Comparison of ENCODE assay signal across 10 cellular contexts in the genomic region with DNA sequence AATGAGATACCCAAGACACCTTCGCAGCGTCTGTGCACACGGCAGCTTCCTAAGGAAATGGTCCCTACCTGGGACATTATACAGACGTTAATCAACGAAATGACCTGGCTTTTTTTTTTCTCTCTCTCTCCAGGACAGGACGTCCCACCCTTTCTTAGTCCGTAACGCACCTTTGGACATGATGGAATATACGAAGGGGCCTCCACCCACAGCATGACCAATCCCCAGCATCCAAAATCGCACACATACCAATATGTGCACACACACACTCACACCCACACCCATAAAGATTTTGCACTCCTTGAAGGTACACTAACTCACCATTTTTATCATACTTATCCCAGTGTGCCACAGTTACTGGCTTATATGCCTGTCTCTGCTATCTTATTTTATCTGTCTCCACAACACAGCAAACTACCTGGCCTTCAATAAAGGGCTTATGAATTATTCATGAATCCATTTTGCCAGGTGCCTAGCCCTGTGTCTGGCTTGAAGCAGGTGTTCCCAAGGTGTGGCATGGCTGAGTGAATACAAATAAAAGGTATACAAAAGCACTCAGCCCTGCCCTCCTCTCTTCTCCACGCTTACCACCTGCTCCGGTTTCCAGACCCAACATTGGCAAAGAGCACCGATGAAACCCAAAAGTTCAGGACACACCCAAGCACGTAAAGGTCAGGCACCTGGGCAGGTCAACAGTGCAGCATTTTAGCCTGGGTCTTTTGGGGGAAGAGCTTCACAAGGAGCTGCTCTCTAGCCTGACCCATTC. TPM values are rescaled to one million over a fixed set of nuclear protein-coding genes. Genes with fewer than 3 reads are reported as not detected.
DNase-seq lines count a peak whose midpoint lies in the region; ATAC-seq and TF ChIP-seq lines count a peak whose summit lies in the region.
"Had no signal": no experiment of that assay in that cellular context is flagged by ENCODE, and none has a peak within 500 bp of the region (broad histone marks: within the 10 kb centered on the region; RNA-seq: fewer than 3 reads in every experiment).

No MANE protein-coding gene starts in this region.

- no peaks in the 10 kb centered on the region for H3K79me2 ChIP-seq in ACC112 (ENCODE audit: control insufficient read depth, insufficient read depth, low read length, unreplicated experiment)

- H3K27ac ChIP-seq in ACC112 (ENCODE audit: low read depth, low read length): peak overlapping the region; percentile 83
- H3K27ac ChIP-seq: KMS-11 had no signal

- peaks cover 73% of the 10 kb centered on the region for H3K4me1 ChIP-seq in ACC112 (ENCODE audit: control insufficient read depth, insufficient read depth, low read length, unreplicated experiment)

- no peaks in the 10 kb centered on the region for H3K27me3 ChIP-seq in ACC112 (ENCODE audit: insufficient read depth, low read length)

- H3K27me3 Mint-ChIP-seq in activated T-helper 17 cell treated with anti-CD3 and anti-CD28 coated beads, Interleukin-2, amount 50 U/mL, for 72 hours: no peaks in the 10 kb centered on the region
- no peaks in the 10 kb centered on the region for H3K27me3 Mint-ChIP-seq in mesothelial cell of epicardium (ENCODE audit: low read depth)

- no peak for TF ChIP-seq CTCF in mesothelial cell of epicardium (IDR thresholded peaks at IDR 0.05; ENCODE audit: unreplicated experiment)

- no peak overlapping the region for H2AFZ ChIP-seq in ACC112 (ENCODE audit: low read length, unreplicated experiment)

- peak overlapping the region; percentile 62 for H3K4me3 Mint-ChIP-seq in activated T-helper 17 cell treated with anti-CD3 and anti-CD28 coated beads, Interleukin-2, amount 50 U/mL, for 72 hours
- H3K4me3 Mint-ChIP-seq in mesothelial cell of epicardium: peak overlapping the region; percentile 4
- H3K4me3 Mint-ChIP-seq: stimulated activated memory B cell treated with anti-CD40 and anti-IgM and Interleukin-4, amounts not matched to agents 10 μg/mL and 1 μg/mL and 100 μg/mL, for 72 hours had no signal

- no peak for ATAC-seq in activated T-helper 17 cell treated with anti-CD3 and anti-CD28 coated beads, Interleukin-2, amount 50 U/mL, for 72 hours (replicated peaks)
- ATAC-seq in GM21576 (IDR thresholded peaks at IDR 0.05; ENCODE audit: unreplicated experiment): no peak
- no peak for ATAC-seq in HG03457 (IDR thresholded peaks at IDR 0.05; ENCODE audit: unreplicated experiment)
- no peak for ATAC-seq in HG02938 (IDR thresholded peaks at IDR 0.05; ENCODE audit: unreplicated experiment)
- ATAC-seq: stimulated activated memory B cell treated with anti-CD40 and anti-IgM and Interleukin-4, amounts not matched to agents 10 μg/mL and 1 μg/mL and 100 μg/mL, for 72 hours had no signal

- no peaks in the 10 kb centered on the region for H3K9me3 Mint-ChIP-seq in activated T-helper 17 cell treated with anti-CD3 and anti-CD28 coated beads, Interleukin-2, amount 50 U/mL, for 72 hours
- H3K9me3 Mint-ChIP-seq in mesothelial cell of epicardium: no peaks in the 10 kb centered on the region
- H3K9me3 Mint-ChIP-seq: stimulated activated memory B cell treated with anti-CD40 and anti-IgM and Interleukin-4, amounts not matched to agents 10 μg/mL and 1 μg/mL and 100 μg/mL, for 72 hours had no signal

- H3K4me1 Mint-ChIP-seq in activated T-helper 17 cell treated with anti-CD3 and anti-CD28 coated beads, Interleukin-2, amount 50 U/mL, for 72 hours: peaks cover 24% of the 10 kb centered on the region
- H3K4me1 Mint-ChIP-seq in mesothelial cell of epicardium: peaks cover 70% of the 10 kb centered on the region

- H3K4me3 ChIP-seq in ACC112 (ENCODE audit: low read depth, low read length): peak overlapping the region; percentile 5; the same call in 1 of the 2 replicates

- H3K27ac Mint-ChIP-seq in activated T-helper 17 cell treated with anti-CD3 and anti-CD28 coated beads, Interleukin-2, amount 50 U/mL, for 72 hours: peak overlapping the region; percentile 90
- H3K27ac Mint-ChIP-seq in mesothelial cell of epicardium: peak overlapping the region; percentile 91
- H3K27ac Mint-ChIP-seq: stimulated activated memory B cell treated with anti-CD40 and anti-IgM and Interleukin-4, amounts not matched to agents 10 μg/mL and 1 μg/mL and 100 μg/mL, for 72 hours had no signal

- DNase-seq in NCI-H1417 (lab: John Stamatoyannopoulos, UW): peak; percentile 87 to 96 (median 95)
- no peak for DNase-seq in mesothelial cell of epicardium (ENCODE audit: low spot score in 2 of 2, unreplicated experiment in 2 of 2)
- DNase-seq in Kasumi-1 (lab: John Stamatoyannopoulos, UW): no peak

- H3K36me3 ChIP-seq in ACC112 (ENCODE audit: insufficient read depth, low read length): no peaks in the 10 kb centered on the region

- H3K36me3 Mint-ChIP-seq in activated T-helper 17 cell treated with anti-CD3 and anti-CD28 coated beads, Interleukin-2, amount 50 U/mL, for 72 hours (ENCODE audit: low read depth): no peaks in the 10 kb centered on the region
- no peaks in the 10 kb centered on the region for H3K36me3 Mint-ChIP-seq in mesothelial cell of epicardium
- H3K36me3 Mint-ChIP-seq: stimulated activated memory B cell treated with anti-CD40 and anti-IgM and Interleukin-4, amounts not matched to agents 10 μg/mL and 1 μg/mL and 100 μg/mL, for 72 hours had no signal

RNA-seq across cellular contexts. Expression of gene SCNN1A, which starts 2.2 kb away (rescaled TPM):
- total RNA-seq in activated T-helper 17 cell treated with anti-CD3 and anti-CD28 coated beads, Interleukin-2, amount 50 U/mL, for 72 hours: 1 to 10 TPM in 1 of 2 donors, not detected in 1; 1.6 TPM
- total RNA-seq in mesothelial cell of epicardium: 20.1 to 21.5 TPM (median 20.3 TPM) in 3 replicates

RNA-seq across cellular contexts. Expression of gene LTBR, which starts 10.8 kb away (rescaled TPM):
- under 1 TPM; 0.56 to 0.61 TPM for total RNA-seq in activated T-helper 17 cell treated with anti-CD3 and anti-CD28 coated beads, Interleukin-2, amount 50 U/mL, for 72 hours
- 61.7 to 68.1 TPM (median 66.8 TPM) in 3 replicates for total RNA-seq in mesothelial cell of epicardium

RNA-seq across cellular contexts. Expression of gene TNFRSF1A, which starts 31.3 kb away (rescaled TPM):
- total RNA-seq in activated T-helper 17 cell treated with anti-CD3 and anti-CD28 coated beads, Interleukin-2, amount 50 U/mL, for 72 hours: 10 to 100 TPM; 42.1 to 74.1 TPM
- total RNA-seq in mesothelial cell of epicardium: 65.4 to 70.4 TPM (median 68.9 TPM) in 3 replicates

Comparison
In these comparisons a context has a peak if more than half of its experiments do, and no peak if none do; other contexts are left out.
1. DNase-seq: peak in NCI-H1417 (3 of 3); none in mesothelial cell of epicardium (0 of 2) and Kasumi-1 (0 of 2).
2. RNA of gene LTBR, which starts 10.8 kb away (total RNA-seq): 61.7 to 68.1 TPM in mesothelial cell of epicardium; 0.56 to 0.61 TPM in activated T-helper 17 cell treated with anti-CD3 and anti-CD28 coated beads, Interleukin-2, amount 50 U/mL, for 72 hours; every median in the first group is over 10 times any median in the second.